8 cellular contexts compared by ENCODE assay signal in the genomic region with DNA sequence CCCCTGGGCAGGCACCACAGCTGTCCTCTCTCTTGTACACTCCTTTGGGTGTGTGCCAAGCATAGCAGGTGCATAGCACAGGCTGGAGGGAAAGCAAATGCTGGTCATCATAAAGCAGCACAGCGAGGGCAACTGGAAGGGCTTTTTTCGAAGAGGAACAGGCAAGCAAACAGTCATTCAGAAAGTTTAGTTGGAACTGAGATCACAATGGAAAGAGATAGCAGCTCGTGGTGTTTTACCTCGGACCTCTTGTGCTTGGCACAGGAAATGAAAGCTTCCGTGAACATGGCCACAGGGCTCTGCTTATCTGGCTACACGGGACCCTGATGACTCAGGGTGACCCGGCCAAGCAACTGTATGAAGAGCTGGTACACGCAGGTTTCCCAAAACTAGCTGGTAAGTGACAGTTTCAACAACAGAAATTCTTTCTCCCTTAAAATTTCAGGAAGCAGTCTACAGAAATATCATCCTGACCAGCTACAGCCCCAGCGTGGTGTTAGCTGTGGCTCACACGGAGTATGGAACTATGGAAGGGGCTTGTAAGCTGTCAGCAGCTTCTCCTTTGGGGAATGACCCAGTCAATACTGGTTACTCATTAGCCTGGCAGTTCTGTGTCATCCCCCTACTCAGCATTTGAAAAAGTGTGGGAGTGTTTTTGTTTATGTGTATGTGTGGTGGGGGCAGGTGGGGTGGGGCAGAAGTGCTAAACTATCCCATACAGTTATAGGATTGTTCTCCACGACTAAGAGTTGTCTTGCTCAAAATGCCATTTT. TPM values are rescaled to one million over a fixed set of nuclear protein-coding genes. Genes with fewer than 3 reads are reported as not detected.
DNase-seq lines count a peak whose midpoint lies in the region; ATAC-seq and TF ChIP-seq lines count a peak whose summit lies in the region.

No MANE protein-coding gene starts in this region.

- no peaks in the 10 kb centered on the region for H4K20me1 ChIP-seq in Karpas-422 (ENCODE audit: insufficient read depth, low read depth, low read length)

- peak overlapping the region; percentile 90 for H3K27ac Mint-ChIP-seq in T-helper 17 cell
- peak overlapping the region; percentile 93 to 95 for H3K27ac Mint-ChIP-seq in natural killer cell treated with Interleukin-12 subunit alpha and Interleukin-12 subunit beta and Interleukin-15 and Interleukin-18, amount 100 ng/mL, for 72 hours

- H3K9me2 ChIP-seq in Karpas-422 (replicated peaks; ENCODE audit: insufficient read depth, low read length): no peaks in the 10 kb centered on the region

- no peaks in the 10 kb centered on the region for H3K9me3 Mint-ChIP-seq in natural killer cell treated with Interleukin-12 subunit alpha and Interleukin-12 subunit beta and Interleukin-15 and Interleukin-18, amount 100 ng/mL, for 72 hours

- peak overlapping the region; percentile 3 for H3K9ac ChIP-seq in Karpas-422 (ENCODE audit: low read length)

- in situ Hi-C loops in GM13976 (cut with MboI; ENCODE audit: low sequenced_read_pairs, unreplicated experiment): no loop called here

- TF ChIP-seq CTCF in GM13976 (IDR thresholded peaks at IDR 0.05; ENCODE audit: borderline replicate concordance, control extremely low read depth, extremely low read depth, insufficient read depth, missing control alignments) (no peak), cardiac fibroblast (IDR thresholded peaks at IDR 0.05; ENCODE audit: low read depth, low read length) (no peak)

- H3K27ac ChIP-seq in Karpas-422 (ENCODE audit: low read length) (no peak overlapping the region), aorta (ENCODE audit: low read depth in 1 of 2, low read length in 2 of 2) (no peak overlapping the region)

- ATAC-seq in GM21786 (IDR thresholded peaks at IDR 0.05; ENCODE audit: unreplicated experiment): peak; percentile 95
- ATAC-seq in T-helper 17 cell: peak; percentile 82
- ATAC-seq in natural killer cell treated with Interleukin-12 subunit alpha and Interleukin-12 subunit beta and Interleukin-15 and Interleukin-18, amount 100 ng/mL, for 72 hours: peak; percentile 98 to 99
- peak; percentile 69 for ATAC-seq in aorta (ENCODE audit: low FRiP score)

- WGBS in aorta, 2 donors: 25 to 27% methylated on average over 11 of the region's 11 CpGs

- H3K36me3 Mint-ChIP-seq in T-helper 17 cell (ENCODE audit: low read depth): peaks cover 5% of the 10 kb centered on the region
- peaks cover 7% of the 10 kb centered on the region for H3K36me3 Mint-ChIP-seq in natural killer cell treated with Interleukin-12 subunit alpha and Interleukin-12 subunit beta and Interleukin-15 and Interleukin-18, amount 100 ng/mL, for 72 hours

- H3K4me3 ChIP-seq in Karpas-422 (ENCODE audit: low read length) (peak overlapping the region; percentile 31; the same call in 1 of the 2 replicates), cardiac fibroblast (replicated peaks in 1 of 2; ENCODE audit: low read depth in 2 of 2, low read length in 2 of 2) (peak overlapping the region in 1 of 2 donors; percentile 2), aorta (ENCODE audit: low read length in 2 of 2) (no peak overlapping the region)

- H3K27me3 ChIP-seq in Karpas-422 (ENCODE audit: low read length) (no peaks in the 10 kb centered on the region), aorta (ENCODE audit: control insufficient read depth in 1 of 2, insufficient read depth in 2 of 2, low read length in 1 of 2) (no peaks in the 10 kb centered on the region)

- peak overlapping the region; percentile 90 for H3K4me3 Mint-ChIP-seq in T-helper 17 cell
- H3K4me3 Mint-ChIP-seq in natural killer cell treated with Interleukin-12 subunit alpha and Interleukin-12 subunit beta and Interleukin-15 and Interleukin-18, amount 100 ng/mL, for 72 hours: peak overlapping the region; percentile 93

- peak overlapping the region; percentile 45 for H3K4me2 ChIP-seq in Karpas-422 (ENCODE audit: low read depth, low read length, poor library complexity, severe bottlenecking)

- H3K36me3 ChIP-seq in Karpas-422 (ENCODE audit: insufficient read depth, low read length) (peaks cover 5% of the 10 kb centered on the region; the same call in 1 of the 2 replicates), aorta (ENCODE audit: control insufficient read depth in 1 of 2, insufficient read depth in 2 of 2, low read length in 1 of 2) (no peaks in the 10 kb centered on the region)

- no peaks in the 10 kb centered on the region for H3K27me3 Mint-ChIP-seq in T-helper 17 cell
- no peaks in the 10 kb centered on the region for H3K27me3 Mint-ChIP-seq in natural killer cell treated with Interleukin-12 subunit alpha and Interleukin-12 subunit beta and Interleukin-15 and Interleukin-18, amount 100 ng/mL, for 72 hours

- intact Hi-C loops in aorta (cut with DNase I): no loop called here

- H3K4me1 ChIP-seq in Karpas-422 (ENCODE audit: low read length) (peaks cover 15% of the 10 kb centered on the region), aorta (ENCODE audit: control insufficient read depth in 1 of 2, insufficient read depth in 2 of 2, low read length in 2 of 2) (peaks cover 0 to 2% of the 10 kb centered on the region in 2 donors)

- H3K79me2 ChIP-seq in Karpas-422 (ENCODE audit: low read length): no peaks in the 10 kb centered on the region

- DNase-seq in GM13976 (ENCODE audit: low spot score): peak; percentile 64
- peak; percentile 49 for DNase-seq in Karpas-422
- DNase-seq in T-helper 17 cell: no peak
- DNase-seq in cardiac fibroblast (ENCODE audit: low read depth in 2 of 2): peak; percentile 21 to 33
- peak; percentile 82 for DNase-seq in natural killer cell treated with Interleukin-12 subunit alpha and Interleukin-12 subunit beta and Interleukin-15 and Interleukin-18, amount 100 ng/mL, for 72 hours (ENCODE audit: low spot score)
- DNase-seq in aorta: no peak
- DNase-seq in middle frontal gyrus (ENCODE audit: extremely low spot score, low spot score): no peak

- H2AFZ ChIP-seq in Karpas-422 (ENCODE audit: low read length): no peak overlapping the region; the same call in 1 of the 2 replicates

- peaks cover 17% of the 10 kb centered on the region for H3K4me1 Mint-ChIP-seq in T-helper 17 cell
- peaks cover 34 to 42% of the 10 kb centered on the region in 2 donors for H3K4me1 Mint-ChIP-seq in natural killer cell treated with Interleukin-12 subunit alpha and Interleukin-12 subunit beta and Interleukin-15 and Interleukin-18, amount 100 ng/mL, for 72 hours (ENCODE audit: low read depth in 2 of 2)

- H3K9me3 ChIP-seq in Karpas-422 (ENCODE audit: low read length) (no peaks in the 10 kb centered on the region), T-helper 17 cell (ENCODE audit: control insufficient read depth, low read length, poor library complexity, severe bottlenecking) (no peaks in the 10 kb centered on the region), aorta (ENCODE audit: control insufficient read depth, low read length) (no peaks in the 10 kb centered on the region)

RNA-seq across cellular contexts. Expression of a gene that starts 48.1 kb away (rescaled TPM):
- 17.8 and 48.0 TPM in 2 replicates for total RNA-seq in Karpas-422 (2014; rRNA removed; shearing (Covaris generic); ENCODE audit: low replicate concordance)
- total RNA-seq in T-helper 17 cell (10 to 100 TPM in 1 of 2 donors, 1 to 10 TPM in 1; 9.9 to 11.1 TPM), aorta (10 to 100 TPM in 1 of 2 donors, 1 to 10 TPM in 1; 8.7 to 11.8 TPM)
- 10 to 100 TPM; 21.4 to 22.4 TPM for total RNA-seq in natural killer cell treated with Interleukin-12 subunit alpha and Interleukin-12 subunit beta and Interleukin-15 and Interleukin-18, amount 100 ng/mL, for 72 hours
- 1 to 10 TPM; 6.1 to 7.4 TPM for polyA plus RNA-seq in aorta

RNA-seq across cellular contexts. Expression of a gene that starts 57.9 kb away (rescaled TPM):
- total RNA-seq in Karpas-422 (2014; rRNA removed; shearing (Covaris generic); ENCODE audit: low replicate concordance): 0.52 and 0.54 TPM in 2 replicates
- total RNA-seq in T-helper 17 cell (under 1 TPM; 0.42 to 0.57 TPM), aorta (1 to 10 TPM in 1 of 2 donors, under 1 TPM in 1; 0.88 to 2.1 TPM)
- under 1 TPM in 1 of 2 donors, not detected in 1; 0.33 TPM for total RNA-seq in natural killer cell treated with Interleukin-12 subunit alpha and Interleukin-12 subunit beta and Interleukin-15 and Interleukin-18, amount 100 ng/mL, for 72 hours
- polyA plus RNA-seq in aorta: under 1 TPM in 1 of 2 donors, not detected in 1; 0.61 TPM

Comparison
In these comparisons a context has a peak if more than half of its experiments do, and no peak if none do; other contexts are left out.
1. DNase-seq: peak in GM13976 (single experiment), Karpas-422 (single experiment), cardiac fibroblast (2 of 2) and natural killer cell treated with Interleukin-12 subunit alpha and Interleukin-12 subunit beta and Interleukin-15 and Interleukin-18, amount 100 ng/mL, for 72 hours (single experiment); none in T-helper 17 cell (0 of 3), aorta (0 of 2) and middle frontal gyrus (single experiment).
2. Peak in every context shown above with its lines, with median percentiles within 50 percentile points of each other: ATAC-seq.